8 cellular contexts compared by ENCODE assay signal in the genomic region with DNA sequence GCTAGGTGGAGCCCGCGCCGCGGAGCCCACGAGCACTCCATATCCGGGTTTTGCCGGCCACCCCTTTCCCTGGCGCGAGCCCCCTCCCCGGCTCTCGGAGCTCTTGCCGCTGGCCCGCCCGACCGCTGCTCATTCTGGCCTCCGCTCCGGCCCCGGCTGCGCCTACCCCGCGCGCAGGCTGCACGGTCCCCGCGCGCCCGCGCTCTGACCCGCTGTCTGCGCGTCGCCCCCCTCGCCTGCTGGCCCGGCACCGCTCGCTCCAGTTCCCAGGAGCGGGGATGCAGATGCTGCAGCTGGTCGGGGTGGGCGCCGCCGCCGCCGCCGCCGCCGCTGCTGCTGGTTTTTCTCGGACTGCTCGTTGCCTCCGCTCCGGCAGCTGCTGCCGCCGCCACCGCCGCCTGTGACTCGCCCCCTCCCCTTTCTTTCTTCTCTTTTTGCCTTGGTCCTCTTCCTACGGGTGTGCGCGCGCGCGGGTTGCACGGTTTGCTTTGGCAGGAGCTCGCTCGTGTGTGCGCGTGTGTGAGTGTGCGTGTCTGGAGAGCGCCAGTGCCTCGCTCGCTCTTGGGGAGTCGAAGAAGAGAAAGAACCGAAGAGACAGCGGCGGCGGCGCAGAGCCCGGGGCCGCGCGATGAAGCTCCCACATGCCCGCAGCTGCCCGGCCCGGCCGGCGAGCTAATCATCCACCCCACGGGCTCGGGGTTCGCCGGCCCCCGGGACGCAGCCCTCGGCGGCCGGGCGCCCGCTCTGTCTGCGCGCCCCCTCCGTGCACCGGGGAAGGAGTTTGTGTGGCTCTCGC. TPM values are rescaled to one million over a fixed set of nuclear protein-coding genes. Genes with fewer than 3 reads are reported as not detected.
A peak's percentile ranks its signal among the peaks of the same experiment; 100 is the strongest.
DNase-seq lines count a peak whose midpoint lies in the region; ATAC-seq, FAIRE-seq and TF ChIP-seq lines count a peak whose summit lies in the region.

A gene (plus strand): TSS at position 132 of the 796 bp plus-strand sequence.

- dilution Hi-C loops in endothelial cell of umbilical vein (cut with MboI; ENCODE audit: extremely low pct_ligation_motif_present, low sequenced_read_pairs): no loop called here

- TF ChIP-seq CTCF in GM13977 (IDR thresholded peaks at IDR 0.05; ENCODE audit: extremely low read depth, insufficient read depth, missing control alignments) (no peak), endothelial cell of umbilical vein (IDR thresholded peaks at IDR 0.05; ENCODE audit: extremely low read depth in 1 of 2, insufficient read depth in 1 of 2, low read depth in 1 of 2, low read length in 2 of 2) (no peak), uterus (IDR thresholded peaks at IDR 0.05) (no peak)

- peaks cover 28 to 50% of the 10 kb centered on the region in 2 experiments for H3K27me3 ChIP-seq in endothelial cell of umbilical vein (ENCODE audit: control insufficient read depth in 2 of 2, insufficient read depth in 2 of 2, low read length in 2 of 2)
- peaks cover 0 to 15% of the 10 kb centered on the region in 2 donors for H3K27me3 ChIP-seq in uterus

- H2AFZ ChIP-seq in endothelial cell of umbilical vein (ENCODE audit: low read depth, low read length): no peak within 1 kb of the TSS

- no peak for ATAC-seq in HG03025 (IDR thresholded peaks at IDR 0.05; ENCODE audit: low FRiP score, unreplicated experiment)

- no peaks in the 10 kb centered on the region for H4K20me1 ChIP-seq in endothelial cell of umbilical vein (replicated peaks; ENCODE audit: control insufficient read depth, extremely low read depth, insufficient read depth, low read length)

- no TSS peak for BruUV-seq in endothelial cell of umbilical vein (replicated peaks; lab: Mats Ljungman, UMichigan)

- intact Hi-C loops in endothelial cell of umbilical vein (cut with micrococcal nuclease) (no loop called here), uterus (cut with DNase I; ENCODE audit: low total_unique reads) (no loop called here)

- no peaks in the 10 kb centered on the region for H3K9me1 ChIP-seq in endothelial cell of umbilical vein (replicated peaks; ENCODE audit: control insufficient read depth, extremely low read depth, insufficient read depth, low read length)

- TF ChIP-seq POLR2A in endothelial cell of umbilical vein (IDR thresholded peaks at IDR 0.05; ENCODE audit: low read depth, low read length): no peak
- TF ChIP-seq POLR2A in uterus (IDR thresholded peaks at IDR 0.05): peak in 1 of 2 donors; percentile 12

- no peak within 1 kb of the TSS for H3K9ac ChIP-seq in endothelial cell of umbilical vein (replicated peaks; ENCODE audit: extremely low read depth, insufficient read depth, low read length)

- peak within 1 kb of the TSS; percentile 67 for H3K4me2 ChIP-seq in endothelial cell of umbilical vein (ENCODE audit: insufficient read depth, low read length)

- DNase-seq in GM13977 (ENCODE audit: low spot score): peak; percentile 29
- DNase-seq in NCI-H524 treated with DMSO at 0.1 percent for 48 hours (lab: John Stamatoyannopoulos, UW): peak; percentile 37
- DNase-seq in endothelial cell of umbilical vein (ENCODE audit: low read depth, low spot score): no peak
- DNase-seq in midbrain (lab: John Stamatoyannopoulos, UW): peak; percentile 73
- peak in 1 of 2 donors; percentile 26 for DNase-seq in uterus
- DNase-seq in germinal center (ENCODE audit: low spot score): no peak
- no peak for DNase-seq in GDM1 (lab: John Stamatoyannopoulos, UW)

- CTCF ChIA-PET in endothelial cell of umbilical vein (lab: Charles Lee): no interaction called here

- H3K4me3 ChIP-seq in endothelial cell of umbilical vein (replicated peaks in 1 of 3; ENCODE audit: insufficient read depth in 1 of 3, low read depth in 1 of 3, low read length in 3 of 3) (peak within 1 kb of the TSS in 1 of 3 experiments; percentile 16), uterus (peak within 1 kb of the TSS; percentile 21 to 48)

- POLR2A ChIA-PET in endothelial cell of umbilical vein (lab: Charles Lee): no interaction called here

- H3K4me1 ChIP-seq in endothelial cell of umbilical vein (ENCODE audit: control insufficient read depth, extremely low read depth, insufficient read depth, low read length) (no peaks in the 10 kb centered on the region), uterus (no peaks in the 10 kb centered on the region)

- in situ Hi-C loops in GM13977 (cut with MboI; ENCODE audit: low pct_unique_long_range_greater_than_20kb, low sequenced_read_pairs, unreplicated experiment): no loop called here

- H3K27ac ChIP-seq in endothelial cell of umbilical vein (ENCODE audit: insufficient read depth, low read depth, low read length) (no peak within 1 kb of the TSS), uterus (peak within 1 kb of the TSS in 1 of 2 donors; percentile 47)

- no peak for FAIRE-seq in endothelial cell of umbilical vein (lab: Jason Lieb, UNC)

- no peaks in the 10 kb centered on the region for H3K79me2 ChIP-seq in endothelial cell of umbilical vein (ENCODE audit: control insufficient read depth, insufficient read depth, low read length)

- H3K36me3 ChIP-seq in endothelial cell of umbilical vein (ENCODE audit: control insufficient read depth in 2 of 2, extremely low read depth in 1 of 2, insufficient read depth in 2 of 2, low read length in 2 of 2): no peaks in the 10 kb centered on the region
- H3K36me3 ChIP-seq in uterus: no peaks in the 10 kb centered on the region

- H3K9me3 ChIP-seq in endothelial cell of umbilical vein (replicated peaks; ENCODE audit: control insufficient read depth, insufficient read depth, low read length): no peaks in the 10 kb centered on the region
- no peaks in the 10 kb centered on the region for H3K9me3 ChIP-seq in uterus

TF ChIP-seq in endothelial cell of umbilical vein, 7 proteins besides CTCF, POLR2A, EP300 and RAD21:
- TF ChIP-seq EZH2 (IDR thresholded peaks at IDR 0.05; ENCODE audit: borderline replicate concordance, low read depth, low read length, severe bottlenecking) (no peak), JUN (IDR thresholded peaks at IDR 0.05; ENCODE audit: borderline replicate concordance, insufficient read depth, insufficient read length, low read depth) (no peak), POLR2AphosphoS5 (IDR thresholded peaks at IDR 0.05; ENCODE audit: insufficient read depth, low read depth, low read length) (no peak), GATA2 (IDR thresholded peaks at IDR 0.05; ENCODE audit: insufficient read depth, insufficient read length, low read depth, low read length) (no peak), FOS (IDR thresholded peaks at IDR 0.05; ENCODE audit: borderline replicate concordance, insufficient read depth, low read length) (no peak), MYC (IDR thresholded peaks at IDR 0.05; ENCODE audit: low read depth, low read length) (no peak)
- TF ChIP-seq, protein P1, sequence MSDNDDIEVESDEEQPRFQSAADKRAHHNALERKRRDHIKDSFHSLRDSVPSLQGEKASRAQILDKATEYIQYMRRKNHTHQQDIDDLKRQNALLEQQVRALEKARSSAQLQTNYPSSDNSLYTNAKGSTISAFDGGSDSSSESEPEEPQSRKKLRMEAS (IDR thresholded peaks at IDR 0.05; ENCODE audit: insufficient read depth, insufficient read length): no peak

RNA-seq across cellular contexts. Expression of the gene that starts here (rescaled TPM):
- total RNA-seq in endothelial cell of umbilical vein: 0.05 TPM in 1 of 2 replicates, not detected in the other
- polyA plus RNA-seq in endothelial cell of umbilical vein: not detected in 2 replicates
- polyA plus RNA-seq in endothelial cell of umbilical vein (2011; cell fraction: cytosol; rRNA removed): not detected in 2 replicates
- polyA plus RNA-seq in endothelial cell of umbilical vein (2011; cell fraction: nucleus; rRNA removed): not detected in 2 replicates
- polyA plus RNA-seq in endothelial cell of umbilical vein (2012): not detected in 2 replicates
- polyA minus RNA-seq in endothelial cell of umbilical vein: not detected in 2 replicates
- not detected for polyA minus RNA-seq in endothelial cell of umbilical vein (2011; cell fraction: cytosol; rRNA and poly(A)+ RNA removed)
- not detected in 2 replicates for polyA minus RNA-seq in endothelial cell of umbilical vein (2011; cell fraction: nucleus; rRNA and poly(A)+ RNA removed)
- 100 to 1,000 TPM in 1 of 4 donors, 10 to 100 TPM in 3; 31.5 to 411 (median 74.3) TPM for total RNA-seq in uterus

Comparison
In these comparisons a context has a peak if more than half of its experiments do, and no peak if none do; other contexts are left out.
1. RNA of the gene that starts here (total RNA-seq): 31.5 to 411 TPM in uterus; 0.05 TPM in endothelial cell of umbilical vein; every median in the first group is over 10 times any median in the second.
2. DNase-seq: peak in GM13977 (single experiment), NCI-H524 treated with DMSO at 0.1 percent for 48 hours (single experiment) and midbrain (single experiment); none in endothelial cell of umbilical vein (single experiment), germinal center (single experiment) and GDM1 (single experiment).